Comparison of ENCODE assay signal across 8 cellular contexts in genomic region chr3:53161345-53161819, GRCh38. TPM values are rescaled to one million over a fixed set of nuclear protein-coding genes. Genes with fewer than 3 reads are reported as not detected.
DNase-seq lines count a peak whose midpoint lies in the region; ATAC-seq and TF ChIP-seq lines count a peak whose summit lies in the region.

No MANE protein-coding gene starts in this region.

- no peaks in the 10 kb centered on the region for H4K20me1 ChIP-seq in MM.1S (ENCODE audit: insufficient read depth, low read length)

- peak overlapping the region; percentile 46 for H2AFZ ChIP-seq in MM.1S (ENCODE audit: low read length)

- no peaks in the 10 kb centered on the region for H3K9me3 ChIP-seq in MM.1S (replicated peaks; ENCODE audit: insufficient read depth, low read length)
- H3K9me3 ChIP-seq in lower lobe of right lung: no peaks in the 10 kb centered on the region
- no peaks in the 10 kb centered on the region for H3K9me3 ChIP-seq in tibial artery

- H3K4me1 ChIP-seq in MM.1S (ENCODE audit: low read length): peaks cover 19% of the 10 kb centered on the region
- peaks cover 66% of the 10 kb centered on the region for H3K4me1 ChIP-seq in lower lobe of right lung
- peaks cover 0 to 64% (median 28%) of the 10 kb centered on the region in 4 donors for H3K4me1 ChIP-seq in tibial artery

- H3K36me3 ChIP-seq in MM.1S (replicated peaks; ENCODE audit: insufficient read depth, low read length): no peaks in the 10 kb centered on the region
- peaks cover 8% of the 10 kb centered on the region for H3K36me3 ChIP-seq in lower lobe of right lung
- peaks cover 0 to 4% (median 0%) of the 10 kb centered on the region in 3 donors for H3K36me3 ChIP-seq in tibial artery

- peak; percentile 5 for ATAC-seq in GM21619 (IDR thresholded peaks at IDR 0.05; ENCODE audit: unreplicated experiment)
- peak in 1 of 2 donors; percentile 0 for ATAC-seq in lower lobe of right lung

- H3K79me2 ChIP-seq in MM.1S (ENCODE audit: low read length): peaks cover 44% of the 10 kb centered on the region

- no peaks in the 10 kb centered on the region for H3K27me3 Mint-ChIP-seq in MCF 10A (ENCODE audit: insufficient read depth, unreplicated experiment)

- peak overlapping the region; percentile 62; the same call in 1 of the 2 replicates for H3K4me2 ChIP-seq in MM.1S (ENCODE audit: low read depth, low read length)

- H3K27ac ChIP-seq in MM.1S (ENCODE audit: low read length): no peak overlapping the region
- peak overlapping the region; percentile 93 for H3K27ac ChIP-seq in lower lobe of right lung
- peak overlapping the region; percentile 86 to 93 for H3K27ac ChIP-seq in tibial artery

- H3K27me3 ChIP-seq in MM.1S (replicated peaks; ENCODE audit: insufficient read depth, low read length) (no peaks in the 10 kb centered on the region), lower lobe of right lung (ENCODE audit: low read depth) (peaks cover under 1% of the 10 kb centered on the region), tibial artery (no peaks in the 10 kb centered on the region)

- peak overlapping the region; percentile 89 for H3K4me3 Mint-ChIP-seq in MCF 10A (ENCODE audit: unreplicated experiment)

- intact Hi-C loops in MCF 10A (cut with micrococcal nuclease) (loop anchor here (2.0 kb wide), 1 partner anchor 27 kb away; no protein-coding TSS in a partner anchor), lower lobe of right lung (cut with DNase I) (no loop called here), tibial artery (cut with DNase I; ENCODE audit: low total_unique reads) (loop anchor here (2.0 kb wide), 1 partner anchor 27 kb away; no protein-coding TSS in a partner anchor)

- peak; percentile 36 for DNase-seq in ELR (ENCODE audit: low read depth)
- DNase-seq in MM.1S: peak; percentile 31
- DNase-seq in MCF 10A (ENCODE audit: unreplicated experiment): no peak
- peak; percentile 74 for DNase-seq in lower lobe of right lung
- no peak for DNase-seq in tibial artery
- no peak for DNase-seq in GM10248 (ENCODE audit: extremely low spot score)
- DNase-seq in NCI-H526 (lab: John Stamatoyannopoulos, UW): no peak

- CTCF ChIA-PET in MCF 10A (lab: Yijun Ruan, JAX): interaction anchor here (1.6 kb wide), 1 partner anchor 34 kb away, joined by 3 read pairs; no protein-coding TSS in a partner anchor
- CTCF ChIA-PET in GM10248 (lab: Yijun Ruan, JAX): interaction anchor here (1.0 to 4.2 kb wide), 9 partner anchors 9 to 45 kb away, joined by 3 to 43 read pairs (median 10); no protein-coding TSS in a partner anchor

- peak overlapping the region; percentile 87 for H3K4me3 ChIP-seq in MM.1S (ENCODE audit: low read length)
- peak overlapping the region; percentile 96 for H3K4me3 ChIP-seq in lower lobe of right lung
- H3K4me3 ChIP-seq in tibial artery: peak overlapping the region; percentile 68 to 96

- no peaks in the 10 kb centered on the region for H3K9me2 ChIP-seq in MM.1S (replicated peaks; ENCODE audit: insufficient read depth, low read length)

- POLR2A ChIA-PET in MCF 10A (lab: Yijun Ruan, JAX): interaction anchor here (0.7 to 1.5 kb wide), 8 partner anchors 21 to 1989 kb away, joined by 3 to 7 read pairs (median 4); partner anchors contain the start of genes DCP1A and TKT
- POLR2A ChIA-PET in GM10248 (lab: Yijun Ruan, JAX): no interaction called here

- peaks cover 7% of the 10 kb centered on the region for H3K36me3 Mint-ChIP-seq in MCF 10A (ENCODE audit: insufficient read depth, unreplicated experiment)

- TF ChIP-seq CTCF in MM.1S (IDR thresholded peaks at IDR 0.05; ENCODE audit: low read length): no peak
- no peak for TF ChIP-seq CTCF in MCF 10A (IDR thresholded peaks at IDR 0.05; ENCODE audit: unreplicated experiment)
- TF ChIP-seq CTCF in lower lobe of right lung (IDR thresholded peaks at IDR 0.05): no peak
- no peak for TF ChIP-seq CTCF in tibial artery (IDR thresholded peaks at IDR 0.05)
- no peak for TF ChIP-seq CTCF in GM10248 (IDR thresholded peaks at IDR 0.05; ENCODE audit: control extremely low read depth, extremely low read depth, low read depth, missing control alignments)

- H3K9me3 Mint-ChIP-seq in MCF 10A (ENCODE audit: unreplicated experiment): no peaks in the 10 kb centered on the region

- peak overlapping the region; percentile 75; the same call in 1 of the 2 replicates for H3K9ac ChIP-seq in MM.1S (ENCODE audit: low read length)

- H3F3A ChIP-seq in MM.1S (ENCODE audit: insufficient read depth, low read length): peaks cover 14% of the 10 kb centered on the region

- peaks cover 20% of the 10 kb centered on the region for H3K4me1 Mint-ChIP-seq in MCF 10A (ENCODE audit: insufficient read depth, unreplicated experiment)

- no TSS peak for BruUV-seq in MCF 10A (replicated peaks; lab: Mats Ljungman, UMichigan)

- H3K27ac Mint-ChIP-seq in MCF 10A (ENCODE audit: low read depth, unreplicated experiment): peak overlapping the region; percentile 71

RNA-seq across cellular contexts. Expression of gene PRKCD, which starts 0.4 kb away (rescaled TPM):
- total RNA-seq in MCF 10A (2022): 9.6 and 9.8 TPM in 2 replicates
- total RNA-seq in lower lobe of right lung: 103 TPM

RNA-seq across cellular contexts. Expression of gene RFT1, which starts 31.1 kb away (rescaled TPM):
- 40.1 and 42.7 TPM in 2 replicates for total RNA-seq in MCF 10A (2022)
- 18.3 TPM for total RNA-seq in lower lobe of right lung

Comparison
In these comparisons a context has a peak if more than half of its experiments do, and no peak if none do; other contexts are left out.
1. DNase-seq: peak in ELR (single experiment), MM.1S (single experiment) and lower lobe of right lung (single experiment); none in MCF 10A (single experiment), tibial artery (0 of 2), GM10248 (single experiment) and NCI-H526 (0 of 2).
2. Peak in every context shown above with its lines, with median percentiles within 50 percentile points of each other: H3K4me3 ChIP-seq.